8 cellular contexts compared by ENCODE assay signal in the genomic region with DNA sequence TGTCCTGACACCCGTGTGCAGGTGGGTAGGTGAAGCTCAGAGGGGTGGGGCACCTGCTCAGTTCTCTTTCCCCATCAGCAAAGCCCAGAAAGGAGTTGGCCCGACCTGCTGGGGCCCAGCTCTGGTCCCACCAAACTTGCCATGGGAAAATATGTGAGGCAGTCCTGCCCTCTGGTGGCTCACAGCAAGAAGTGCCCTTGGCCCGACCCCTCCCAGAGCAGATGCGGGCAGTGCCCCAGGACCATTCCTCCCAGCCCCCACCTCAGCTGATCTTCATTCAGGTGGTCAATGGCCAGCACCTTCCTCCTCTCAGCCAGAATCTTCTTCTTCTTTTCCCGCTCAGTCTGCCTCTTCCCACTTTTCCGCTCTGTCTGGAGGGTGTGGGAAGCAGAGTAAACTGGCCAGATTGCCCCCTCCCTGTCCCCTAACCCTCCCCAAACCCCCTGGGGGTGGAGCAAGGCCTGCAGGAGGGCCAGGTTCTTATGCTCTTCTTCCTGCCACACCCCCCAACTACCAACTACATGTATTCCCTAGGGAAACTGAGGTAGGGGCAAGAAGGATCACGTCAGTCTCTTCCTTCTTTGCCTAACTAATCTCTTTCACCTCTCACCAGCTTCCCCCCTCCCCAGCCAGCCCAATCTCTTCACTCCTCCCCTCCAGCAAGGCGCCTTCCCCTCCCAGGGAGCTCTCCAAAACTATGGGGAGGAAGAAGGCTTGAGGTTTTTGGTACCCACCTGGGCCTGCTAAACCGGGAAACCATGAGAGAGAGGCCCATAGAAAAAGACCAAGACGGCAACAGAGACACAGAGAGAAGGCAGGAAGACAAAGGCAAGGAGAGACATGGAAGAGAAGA. TPM values are rescaled to one million over a fixed set of nuclear protein-coding genes. Genes with fewer than 3 reads are reported as not detected.
A peak's percentile ranks its signal among the peaks of the same experiment; 100 is the strongest.
DNase-seq lines count a peak whose midpoint lies in the region; ATAC-seq and TF ChIP-seq lines count a peak whose summit lies in the region.

No MANE protein-coding gene starts in this region.

- ATAC-seq in psoas muscle (peak; percentile 75 to 89 (median 82)), GM21515 (IDR thresholded peaks at IDR 0.05; ENCODE audit: unreplicated experiment) (no peak)

- H3K36me3 Mint-ChIP-seq in activated CD4-positive, alpha-beta T cell treated with anti-CD3 and anti-CD28 coated beads, Interleukin-2, amount 10 ng/mL, durations not matched to agents 24 days and 14 days (ENCODE audit: low read depth) = no peaks in the 10 kb centered on the region

- peak; percentile 84 for TF ChIP-seq CTCF in psoas muscle (IDR thresholded peaks at IDR 0.05)

- no peaks in the 10 kb centered on the region for H3K4me1 ChIP-seq in psoas muscle

- no peaks in the 10 kb centered on the region for H3K36me3 ChIP-seq in psoas muscle (ENCODE audit: insufficient read depth in 1 of 2, low read depth in 1 of 2)

- 57 to 69% (median 59%) methylated on average over 10 of the region's 10 CpGs for WGBS in psoas muscle, 3 donors

- peak; percentile 65 for DNase-seq in activated CD4-positive, alpha-beta T cell treated with anti-CD3 and anti-CD28 coated beads, Interleukin-2, amount 10 ng/mL, durations not matched to agents 24 days and 14 days
- no peak for DNase-seq in activated CD4-positive, alpha-beta T cell treated with anti-CD3 and anti-CD28 coated beads for 4 hours
- peak; percentile 40 for DNase-seq in LoVo (ENCODE audit: low spot score)
- peak; percentile 35 for DNase-seq in activated CD4-positive, alpha-beta T cell treated with anti-CD3 and anti-CD28 coated beads, Interleukin-2, amount 50 U/mL, for 48 hours
- peak; percentile 75 for DNase-seq in germinal center (ENCODE audit: low spot score)
- DNase-seq in psoas muscle = peak; percentile 52 to 65
- no peak for DNase-seq in cortex of kidney (lab: John Stamatoyannopoulos, UW)

- no peak overlapping the region for H3K27ac ChIP-seq in psoas muscle

- no peak overlapping the region for H3K4me3 Mint-ChIP-seq in activated CD4-positive, alpha-beta T cell treated with anti-CD3 and anti-CD28 coated beads, Interleukin-2, amount 10 ng/mL, durations not matched to agents 24 days and 14 days

- H3K9me3 Mint-ChIP-seq in activated CD4-positive, alpha-beta T cell treated with anti-CD3 and anti-CD28 coated beads, Interleukin-2, amount 10 ng/mL, durations not matched to agents 24 days and 14 days = no peaks in the 10 kb centered on the region

- intact Hi-C loops in activated CD4-positive, alpha-beta T cell treated with anti-CD3 and anti-CD28 coated beads, Interleukin-2, amount 10 ng/mL, durations not matched to agents 24 days and 14 days (cut with micrococcal nuclease) = loop anchor here (1.0 kb wide), 1 partner anchor 108 kb away; no protein-coding TSS in a partner anchor
- intact Hi-C loops in psoas muscle (cut with DNase I) = loop anchor here (1.0 to 2.0 kb wide), 2 partner anchors 107 to 108 kb away; no protein-coding TSS in a partner anchor

- H3K4me1 Mint-ChIP-seq in activated CD4-positive, alpha-beta T cell treated with anti-CD3 and anti-CD28 coated beads, Interleukin-2, amount 10 ng/mL, durations not matched to agents 24 days and 14 days = no peaks in the 10 kb centered on the region

- no peak overlapping the region for H3K4me3 ChIP-seq in psoas muscle

- H3K27me3 Mint-ChIP-seq in activated CD4-positive, alpha-beta T cell treated with anti-CD3 and anti-CD28 coated beads, Interleukin-2, amount 10 ng/mL, durations not matched to agents 24 days and 14 days = no peaks in the 10 kb centered on the region

- no peak overlapping the region for H3K27ac Mint-ChIP-seq in activated CD4-positive, alpha-beta T cell treated with anti-CD3 and anti-CD28 coated beads, Interleukin-2, amount 10 ng/mL, durations not matched to agents 24 days and 14 days

- no peaks in the 10 kb centered on the region for H3K9me3 ChIP-seq in psoas muscle

- H3K27me3 ChIP-seq in psoas muscle (ENCODE audit: insufficient read depth in 3 of 3, low read length in 2 of 3) = no peaks in the 10 kb centered on the region

RNA-seq across cellular contexts. Expression of gene TNNT2, which starts 15.6 kb away (rescaled TPM):
- total RNA-seq in activated CD4-positive, alpha-beta T cell treated with anti-CD3 and anti-CD28 coated beads, Interleukin-2, amount 10 ng/mL, durations not matched to agents 24 days and 14 days = not detected in 2 replicates
- total RNA-seq in psoas muscle = 10 to 100 TPM in 1 of 4 donors, 1 to 10 TPM in 3; 4.3 to 26.6 (median 6.1) TPM
- polyA plus RNA-seq in psoas muscle = 1 to 10 TPM in 2 of 3 donors, under 1 TPM in 1; 0.52 to 5.9 (median 4.3) TPM

RNA-seq across cellular contexts. Expression of gene LAD1, which starts 37.2 kb away (rescaled TPM):
- total RNA-seq in activated CD4-positive, alpha-beta T cell treated with anti-CD3 and anti-CD28 coated beads, Interleukin-2, amount 10 ng/mL, durations not matched to agents 24 days and 14 days = not detected in 2 replicates
- 10 to 100 TPM in 2 of 4 donors, 1 to 10 TPM in 1, under 1 TPM in 1; 0.92 to 17.7 (median 6.0) TPM for total RNA-seq in psoas muscle
- polyA plus RNA-seq in psoas muscle = 1 to 10 TPM in 2 of 3 donors, under 1 TPM in 1; 0.23 to 7.4 (median 5.4) TPM

RNA-seq across cellular contexts. Expression of gene TNNI1, which starts 59.7 kb away (rescaled TPM):
- not detected in 2 replicates for total RNA-seq in activated CD4-positive, alpha-beta T cell treated with anti-CD3 and anti-CD28 coated beads, Interleukin-2, amount 10 ng/mL, durations not matched to agents 24 days and 14 days
- 1,000 to 10,000 TPM; 2,137 to 4,600 (median 3,389) TPM for total RNA-seq in psoas muscle
- 1,000 to 10,000 TPM in 2 of 3 donors, 100 to 1,000 TPM in 1; 734 to 2,687 (median 2,500) TPM for polyA plus RNA-seq in psoas muscle

Comparison
In these comparisons a context has a peak if more than half of its experiments do, and no peak if none do; other contexts are left out.
1. DNase-seq: peak in activated CD4-positive, alpha-beta T cell treated with anti-CD3 and anti-CD28 coated beads, Interleukin-2, amount 10 ng/mL, durations not matched to agents 24 days and 14 days (single experiment), LoVo (single experiment), activated CD4-positive, alpha-beta T cell treated with anti-CD3 and anti-CD28 coated beads, Interleukin-2, amount 50 U/mL, for 48 hours (2 of 2), germinal center (single experiment) and psoas muscle (2 of 2); none in activated CD4-positive, alpha-beta T cell treated with anti-CD3 and anti-CD28 coated beads for 4 hours (0 of 2) and cortex of kidney (single experiment).
2. RNA of gene TNNI1, which starts 59.7 kb away (total RNA-seq): 2,137 to 4,600 TPM in psoas muscle; not detected in activated CD4-positive, alpha-beta T cell treated with anti-CD3 and anti-CD28 coated beads, Interleukin-2, amount 10 ng/mL, durations not matched to agents 24 days and 14 days; every median in the first group is over 1,000 times any median in the second.